ENCODE assay signal across 24 cellular contexts in the genomic region with DNA sequence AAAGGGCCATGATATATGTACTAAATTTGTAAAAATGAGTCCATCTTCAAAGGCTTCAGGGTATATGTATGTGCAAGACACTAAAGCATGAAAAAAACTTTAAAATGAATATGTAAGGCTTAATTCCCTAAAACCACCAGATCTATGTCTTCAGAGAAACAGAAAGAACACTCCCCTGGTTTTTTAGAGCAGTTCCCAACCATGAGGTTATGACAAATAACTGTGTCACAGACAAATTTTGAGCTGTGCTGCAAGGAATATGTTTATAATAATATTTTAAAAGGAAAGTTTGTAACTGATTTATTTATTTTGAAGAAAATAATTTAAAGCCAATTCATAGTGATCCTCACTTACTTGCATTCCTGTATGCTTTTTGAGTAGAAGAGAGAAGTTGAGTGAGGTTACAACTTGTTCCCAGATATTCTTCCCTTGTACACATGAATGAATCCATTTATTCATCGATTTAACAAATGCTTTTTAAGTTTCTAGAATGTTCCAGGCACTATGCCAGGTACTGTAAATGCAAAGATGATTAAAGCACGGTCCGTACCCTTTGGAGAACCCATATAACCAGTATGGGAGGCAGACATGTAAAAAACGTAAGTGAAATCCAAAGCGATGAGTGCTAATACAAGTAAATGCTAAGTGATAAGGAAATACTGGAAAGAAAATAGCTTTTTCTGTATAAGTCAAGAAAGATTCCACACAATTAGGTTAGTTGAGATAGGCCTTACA.
DNase-seq lines count a peak whose midpoint lies in the region; FAIRE-seq and TF ChIP-seq lines count a peak whose summit lies in the region.
"Had no signal": no experiment of that assay in that cellular context is flagged by ENCODE, and none has a peak within 500 bp of the region (broad histone marks: within the 10 kb centered on the region; RNA-seq: fewer than 3 reads in every experiment).

No MANE protein-coding gene starts in this region.

- no peaks in the 10 kb centered on the region for H3K27me3 Mint-ChIP-seq in activated CD4-positive, alpha-beta memory T cell treated with anti-CD3 and anti-CD28 coated beads, Interleukin-2, amount 10 ng/mL, durations not matched to agents 7 days and 5 days
- H3K27me3 Mint-ChIP-seq: CD4-positive, alpha-beta T cell had no signal

- H3K36me3 ChIP-seq in bronchial epithelial cell (ENCODE audit: control insufficient read depth, insufficient read depth, low read length) (no peaks in the 10 kb centered on the region), prostate gland (no peaks in the 10 kb centered on the region)
- no peaks in the 10 kb centered on the region for H3K36me3 ChIP-seq in effector memory CD4-positive, alpha-beta T cell (ENCODE audit: control insufficient read depth, insufficient read depth, low read length)

- H3K4me3 Mint-ChIP-seq in activated CD4-positive, alpha-beta memory T cell treated with anti-CD3 and anti-CD28 coated beads, Interleukin-2, amount 10 ng/mL, durations not matched to agents 7 days and 5 days, result no peak overlapping the region
- H3K4me3 Mint-ChIP-seq: CD4-positive, alpha-beta T cell had no signal

- POLR2A ChIA-PET in activated CD4-positive, alpha-beta memory T cell treated with anti-CD3 and anti-CD28 coated beads, Interleukin-2, amount 10 ng/mL, durations not matched to agents 7 days and 5 days (lab: Charles Lee), result interaction anchor here (1.2 kb wide), 1 partner anchor 14 kb away, joined by 3 read pairs; no protein-coding TSS in a partner anchor

- TF ChIP-seq CTCF in bronchial epithelial cell (IDR thresholded peaks at IDR 0.05; ENCODE audit: insufficient read depth, low read length, severe bottlenecking) (no peak), fibroblast of pulmonary artery (IDR thresholded peaks at IDR 0.05; ENCODE audit: low read length, missing control alignments) (no peak), prostate gland (IDR thresholded peaks at IDR 0.05) (no peak)

- no peaks in the 10 kb centered on the region for H3K9me3 ChIP-seq in prostate gland
- no peaks in the 10 kb centered on the region for H3K9me3 ChIP-seq in effector memory CD4-positive, alpha-beta T cell (ENCODE audit: control insufficient read depth, low read length)

- CTCF ChIA-PET in activated CD4-positive, alpha-beta memory T cell treated with anti-CD3 and anti-CD28 coated beads, Interleukin-2, amount 10 ng/mL, durations not matched to agents 7 days and 5 days (lab: Charles Lee), result no interaction called here

- no peak overlapping the region for H3K4me3 ChIP-seq in bronchial epithelial cell (ENCODE audit: low read depth, low read length)
- H3K4me3 ChIP-seq in fibroblast of pulmonary artery (replicated peaks; ENCODE audit: low read depth, low read length), result no peak overlapping the region
- no peak overlapping the region for H3K4me3 ChIP-seq in prostate gland
- no peak overlapping the region for H3K4me3 ChIP-seq in effector memory CD4-positive, alpha-beta T cell (ENCODE audit: insufficient read depth, low read depth, low read length, poor library complexity, severe bottlenecking)

- H3K9me3 Mint-ChIP-seq in activated CD4-positive, alpha-beta memory T cell treated with anti-CD3 and anti-CD28 coated beads, Interleukin-2, amount 10 ng/mL, durations not matched to agents 7 days and 5 days, result no peaks in the 10 kb centered on the region
- H3K9me3 Mint-ChIP-seq: CD4-positive, alpha-beta T cell had no signal

- FAIRE-seq in bronchial epithelial cell (lab: Jason Lieb, UNC) (no peak), GM12891 (lab: Jason Lieb, UNC) (no peak)
- FAIRE-seq: A204.1, GM12892, GM18507, H1 had no signal

- 32% methylated on average over 5 of the region's 5 CpGs for WGBS in prostate gland

- no peaks in the 10 kb centered on the region for H3K4me1 Mint-ChIP-seq in activated CD4-positive, alpha-beta memory T cell treated with anti-CD3 and anti-CD28 coated beads, Interleukin-2, amount 10 ng/mL, durations not matched to agents 7 days and 5 days

- no peak overlapping the region for H3K27ac Mint-ChIP-seq in activated CD4-positive, alpha-beta memory T cell treated with anti-CD3 and anti-CD28 coated beads, Interleukin-2, amount 10 ng/mL, durations not matched to agents 7 days and 5 days
- H3K27ac Mint-ChIP-seq: CD4-positive, alpha-beta T cell had no signal

- H3K27me3 ChIP-seq in bronchial epithelial cell (ENCODE audit: control insufficient read depth, insufficient read depth, low read length) (no peaks in the 10 kb centered on the region), prostate gland (replicated peaks; ENCODE audit: insufficient read depth) (no peaks in the 10 kb centered on the region)
- H3K27me3 ChIP-seq in effector memory CD4-positive, alpha-beta T cell (replicated peaks; ENCODE audit: control insufficient read depth, insufficient read depth, low read length, poor library complexity, severe bottlenecking), result no peaks in the 10 kb centered on the region

- no peak for TF ChIP-seq POLR2A in prostate gland (IDR thresholded peaks at IDR 0.05)
- TF ChIP-seq POLR2A in GM12891 (IDR thresholded peaks at IDR 0.05; ENCODE audit: low read depth, low read length), result no peak

- H3K4me1 ChIP-seq in prostate gland (replicated peaks), result no peaks in the 10 kb centered on the region
- H3K4me1 ChIP-seq in effector memory CD4-positive, alpha-beta T cell (ENCODE audit: control insufficient read depth, insufficient read depth, low read length, poor library complexity, severe bottlenecking), result no peaks in the 10 kb centered on the region

- no peaks in the 10 kb centered on the region for H3K36me3 Mint-ChIP-seq in activated CD4-positive, alpha-beta memory T cell treated with anti-CD3 and anti-CD28 coated beads, Interleukin-2, amount 10 ng/mL, durations not matched to agents 7 days and 5 days (ENCODE audit: low read depth)

- H3K27ac ChIP-seq in prostate gland, result no peak overlapping the region
- H3K27ac ChIP-seq in effector memory CD4-positive, alpha-beta T cell (ENCODE audit: insufficient read depth, low read length, poor library complexity, severe bottlenecking), result no peak overlapping the region

- DNase-seq in HCEC 1CT (peak; percentile 7), bronchial epithelial cell (ENCODE audit: low read depth) (peak; percentile 36), fibroblast of pulmonary artery (ENCODE audit: low read depth) (peak; percentile 42), prostate gland (ENCODE audit: low spot score) (peak; percentile 22), GM12891 (ENCODE audit: insufficient read length, low spot score) (no peak), NCI-H774 (lab: John Stamatoyannopoulos, UW) (no peak)
- no peak for DNase-seq in effector memory CD4-positive, alpha-beta T cell
- no peak for DNase-seq in activated CD4-positive, alpha-beta memory T cell treated with anti-CD3 and anti-CD28 coated beads, Interleukin-2, amount 10 ng/mL, durations not matched to agents 7 days and 5 days
- DNase-seq: Calu3; CD4-positive, alpha-beta T cell; DMS53; KBM-7; NCI-H1694 treated with DMSO at 0.1 percent for 48 hours; NCI-H2107; NCI-H2227 treated with DMSO at 0.1 percent for 48 hours; NCI-H510A treated with DMSO at 0.1 percent for 48 hours; NCI-H82; PC-3; RPMI8226; SHP77 treated with DMSO at 0.1 percent for 48 hours had no signal

- intact Hi-C loops in prostate gland (cut with DNase I), result no loop called here

TF ChIP-seq in GM12891, 5 proteins besides CTCF, POLR2A, EP300 and RAD21:
- TF ChIP-seq POLR2AphosphoS5 (IDR thresholded peaks at IDR 0.05; ENCODE audit: low read depth, low read length) (no peak), SPI1 (IDR thresholded peaks at IDR 0.05; ENCODE audit: low read depth, low read length) (no peak), PAX5 (IDR thresholded peaks at IDR 0.05; ENCODE audit: insufficient read depth, low read length, severe bottlenecking) (no peak), TAF1 (IDR thresholded peaks at IDR 0.05; ENCODE audit: low read depth, low read length) (no peak), POU2F2 (IDR thresholded peaks at IDR 0.05; ENCODE audit: low read depth, low read length) (no peak)

Comparison
In these comparisons a context has a peak if more than half of its experiments do, and no peak if none do; other contexts are left out.
1. DNase-seq: peak in HCEC 1CT (single experiment), bronchial epithelial cell (single experiment), fibroblast of pulmonary artery (single experiment) and prostate gland (single experiment); none in GM12891 (single experiment), NCI-H774 (single experiment), effector memory CD4-positive, alpha-beta T cell (0 of 3) and activated CD4-positive, alpha-beta memory T cell treated with anti-CD3 and anti-CD28 coated beads, Interleukin-2, amount 10 ng/mL, durations not matched to agents 7 days and 5 days (single experiment).